Comparison of ENCODE assay signal across 2 cellular contexts in genomic region chr7:2624293-2624881, GRCh38.
TF ChIP-seq lines count a peak whose summit lies in the region.

No MANE protein-coding gene starts in this region.

TF ChIP-seq in endothelial cell of umbilical vein, 7 proteins besides CTCF, POLR2A, EP300 and RAD21:
- TF ChIP-seq FOS (IDR thresholded peaks at IDR 0.05; ENCODE audit: borderline replicate concordance, insufficient read depth, low read length) (no peak), EZH2 (IDR thresholded peaks at IDR 0.05; ENCODE audit: borderline replicate concordance, low read depth, low read length, severe bottlenecking) (no peak), POLR2AphosphoS5 (IDR thresholded peaks at IDR 0.05; ENCODE audit: insufficient read depth, low read depth, low read length) (no peak)
- TF ChIP-seq, protein P1, sequence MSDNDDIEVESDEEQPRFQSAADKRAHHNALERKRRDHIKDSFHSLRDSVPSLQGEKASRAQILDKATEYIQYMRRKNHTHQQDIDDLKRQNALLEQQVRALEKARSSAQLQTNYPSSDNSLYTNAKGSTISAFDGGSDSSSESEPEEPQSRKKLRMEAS (IDR thresholded peaks at IDR 0.05; ENCODE audit: insufficient read depth, insufficient read length) = no peak

TF ChIP-seq in SK-N-SH, 30 proteins besides CTCF, POLR2A, EP300 and RAD21:
- TF ChIP-seq FOXJ3 (CRISPR knock-in tag; IDR thresholded peaks at IDR 0.05) = no peak
- TF ChIP-seq RXRA (IDR thresholded peaks at IDR 0.05; ENCODE audit: borderline replicate concordance, low read depth) = no peak
- TF ChIP-seq, protein P2, sequence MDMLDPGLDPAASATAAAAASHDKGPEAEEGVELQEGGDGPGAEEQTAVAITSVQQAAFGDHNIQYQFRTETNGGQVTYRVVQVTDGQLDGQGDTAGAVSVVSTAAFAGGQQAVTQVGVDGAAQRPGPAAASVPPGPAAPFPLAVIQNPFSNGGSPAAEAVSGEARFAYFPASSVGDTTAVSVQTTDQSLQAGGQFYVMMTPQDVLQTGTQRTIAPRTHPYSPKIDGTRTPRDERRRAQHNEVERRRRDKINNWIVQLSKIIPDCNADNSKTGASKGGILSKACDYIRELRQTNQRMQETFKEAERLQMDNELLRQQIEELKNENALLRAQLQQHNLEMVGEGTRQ (IDR thresholded peaks at IDR 0.05; ENCODE audit: borderline replicate concordance, low read depth, low read length) = no peak
- no peak for TF ChIP-seq GABPA (IDR thresholded peaks at IDR 0.05; ENCODE audit: low read depth)
- no peak for TF ChIP-seq EZH2phosphoT487 (IDR thresholded peaks at IDR 0.05; ENCODE audit: borderline replicate concordance, low read depth)
- TF ChIP-seq, protein P3, sequence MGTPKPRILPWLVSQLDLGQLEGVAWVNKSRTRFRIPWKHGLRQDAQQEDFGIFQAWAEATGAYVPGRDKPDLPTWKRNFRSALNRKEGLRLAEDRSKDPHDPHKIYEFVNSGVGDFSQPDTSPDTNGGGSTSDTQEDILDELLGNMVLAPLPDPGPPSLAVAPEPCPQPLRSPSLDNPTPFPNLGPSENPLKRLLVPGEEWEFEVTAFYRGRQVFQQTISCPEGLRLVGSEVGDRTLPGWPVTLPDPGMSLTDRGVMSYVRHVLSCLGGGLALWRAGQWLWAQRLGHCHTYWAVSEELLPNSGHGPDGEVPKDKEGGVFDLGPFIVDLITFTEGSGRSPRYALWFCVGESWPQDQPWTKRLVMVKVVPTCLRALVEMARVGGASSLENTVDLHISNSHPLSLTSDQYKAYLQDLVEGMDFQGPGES (IDR thresholded peaks at IDR 0.05; ENCODE audit: low read depth, low read length) = no peak
- no peak for TF ChIP-seq NFIC (IDR thresholded peaks at IDR 0.05; ENCODE audit: borderline replicate concordance)
- TF ChIP-seq MEF2A (IDR thresholded peaks at IDR 0.05; ENCODE audit: borderline replicate concordance, low read depth) = no peak
- no peak for TF ChIP-seq TEAD4 (IDR thresholded peaks at IDR 0.05; ENCODE audit: borderline replicate concordance, insufficient read depth)
- TF ChIP-seq SMC3 (IDR thresholded peaks at IDR 0.05; ENCODE audit: low read depth, low read length) = no peak
- TF ChIP-seq SIN3A (IDR thresholded peaks at IDR 0.05; ENCODE audit: borderline replicate concordance, low read depth, low read length) = no peak
- no peak for TF ChIP-seq MXI1 (IDR thresholded peaks at IDR 0.05; ENCODE audit: low read depth, low read length)
- TF ChIP-seq NRF1 (IDR thresholded peaks at IDR 0.05; ENCODE audit: low read depth, low read length) = no peak
TF ChIP-seq in SK-N-SH: peak in this region for 0.
